8 cellular contexts compared by ENCODE assay signal in genomic region chr4:14783011-14783877, GRCh38.
DNase-seq lines count a peak whose midpoint lies in the region; ATAC-seq and TF ChIP-seq lines count a peak whose summit lies in the region.

No MANE protein-coding gene starts in this region.

- TF ChIP-seq CTCF in body of pancreas (IDR thresholded peaks at IDR 0.05) (no peak), heart left ventricle (IDR thresholded peaks at IDR 0.05) (no peak)

- no peaks in the 10 kb centered on the region for H3F3A ChIP-seq in GM23248 (ENCODE audit: insufficient read depth)

- no peak overlapping the region for H2AFZ ChIP-seq in GM23248

- no peaks in the 10 kb centered on the region for H3K79me2 ChIP-seq in GM23248 (ENCODE audit: insufficient read depth)

- H3K4me3 ChIP-seq in GM23248 (no peak overlapping the region), body of pancreas (no peak overlapping the region), heart left ventricle (no peak overlapping the region)

- in situ Hi-C loops in GM23248 (cut with MboI) = no loop called here

- no peaks in the 10 kb centered on the region for H3K4me1 ChIP-seq in GM23248 (ENCODE audit: insufficient read depth)
- H3K4me1 ChIP-seq in body of pancreas = no peaks in the 10 kb centered on the region
- H3K4me1 ChIP-seq in heart left ventricle = no peaks in the 10 kb centered on the region

- no peak for TF ChIP-seq POLR2A in body of pancreas (IDR thresholded peaks at IDR 0.05)
- no peak for TF ChIP-seq POLR2A in heart left ventricle (IDR thresholded peaks at IDR 0.05)

- H3K27ac ChIP-seq in GM23248 (no peak overlapping the region), body of pancreas (no peak overlapping the region), heart left ventricle (no peak overlapping the region)

- intact Hi-C loops in body of pancreas (cut with DNase I) = no loop called here
- intact Hi-C loops in heart left ventricle (cut with DNase I) = no loop called here

- no peak overlapping the region for H3K9ac ChIP-seq in GM23248

- peak; percentile 96 for ATAC-seq in GM18520 (IDR thresholded peaks at IDR 0.05; ENCODE audit: unreplicated experiment)
- no peak for ATAC-seq in body of pancreas
- no peak for ATAC-seq in heart left ventricle

- peak; percentile 39 for DNase-seq in GM23248
- DNase-seq in M059J (ENCODE audit: low read depth) = peak; percentile 78
- DNase-seq in iris pigment epithelial cell (ENCODE audit: low read depth) = peak; percentile 88
- no peak for DNase-seq in body of pancreas
- no peak for DNase-seq in nucleus accumbens (lab: John Stamatoyannopoulos, UW)
- DNase-seq in AML-193 (lab: John Stamatoyannopoulos, UW) = no peak
- DNase-seq in heart left ventricle = no peak

- H3K9me3 ChIP-seq in GM23248 (ENCODE audit: low read depth) (no peaks in the 10 kb centered on the region), body of pancreas (no peaks in the 10 kb centered on the region), heart left ventricle (peaks cover 0 to 7% (median 3%) of the 10 kb centered on the region in 12 donors)

- H3K4me2 ChIP-seq in GM23248 (ENCODE audit: unreplicated experiment) = no peak overlapping the region

- no peaks in the 10 kb centered on the region for H3K9me2 ChIP-seq in GM23248 (ENCODE audit: insufficient read depth)

- H3K27me3 ChIP-seq in GM23248 (replicated peaks; ENCODE audit: insufficient read depth) = no peaks in the 10 kb centered on the region
- H3K27me3 ChIP-seq in body of pancreas = no peaks in the 10 kb centered on the region
- no peaks in the 10 kb centered on the region for H3K27me3 ChIP-seq in heart left ventricle

- no peaks in the 10 kb centered on the region for H3K36me3 ChIP-seq in GM23248 (ENCODE audit: low read depth)
- no peaks in the 10 kb centered on the region for H3K36me3 ChIP-seq in body of pancreas (replicated peaks in 1 of 2; ENCODE audit: insufficient read depth in 1 of 2, low read depth in 2 of 2)
- no peaks in the 10 kb centered on the region for H3K36me3 ChIP-seq in heart left ventricle

- WGBS in GM23248 (ENCODE audit: low coverage in 1 of 2, low lambda C conversion rate in 2 of 2, missing lambda C conversion rate in 2 of 2), 2 experiments = 23 to 28% methylated on average over 5 of the region's 5 CpGs
- WGBS in body of pancreas, 2 donors = 52 to 62% methylated on average over 5 of the region's 5 CpGs
- 60 to 84% (median 77%) methylated on average over 5 of the region's 5 CpGs for WGBS in heart left ventricle, 4 donors

- H4K20me1 ChIP-seq in GM23248 (ENCODE audit: insufficient read depth) = no peaks in the 10 kb centered on the region

Comparison
In these comparisons a context has a peak if more than half of its experiments do, and no peak if none do; other contexts are left out.
1. DNase-seq: peak in GM23248 (single experiment), M059J (single experiment) and iris pigment epithelial cell (single experiment); none in body of pancreas (0 of 4), nucleus accumbens (0 of 56), AML-193 (0 of 2) and heart left ventricle (0 of 5).